8 cellular contexts compared by ENCODE assay signal in the genomic region with DNA sequence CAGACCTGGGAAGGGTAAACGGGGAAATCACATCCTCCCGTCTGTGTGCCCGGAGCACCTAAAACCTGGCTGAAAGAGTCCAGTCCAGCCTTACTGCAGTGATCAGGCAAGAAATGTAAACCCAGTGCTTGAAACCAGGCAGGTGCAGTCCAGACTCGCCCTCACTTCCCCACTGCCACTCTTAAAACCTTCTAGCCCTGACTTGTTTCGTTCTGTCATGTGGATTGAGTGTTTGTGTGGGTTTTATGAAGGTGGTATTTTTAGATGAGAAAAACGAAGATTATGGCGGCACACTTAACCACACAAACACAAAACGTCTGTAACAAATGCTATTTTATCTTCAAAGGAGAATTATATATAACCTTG. TPM values are rescaled to one million over a fixed set of nuclear protein-coding genes. Genes with fewer than 3 reads are reported as not detected.
DNase-seq lines count a peak whose midpoint lies in the region; ATAC-seq lines count a peak whose summit lies in the region.

No MANE protein-coding gene starts in this region.

- H3K9me3 Mint-ChIP-seq in activated naive CD4-positive, alpha-beta T cell treated with anti-CD3 and anti-CD28 coated beads, Interleukin-2, amount 50 U/mL, for 72 hours: no peaks in the 10 kb centered on the region
- no peaks in the 10 kb centered on the region for H3K9me3 Mint-ChIP-seq in stimulated activated naive B cell treated with anti-CD40 and anti-IgM and Interleukin-4, amounts not matched to agents 10 μg/mL and 1 μg/mL and 100 μg/mL, for 72 hours

- peaks cover 10 to 23% of the 10 kb centered on the region in 2 donors for H3K36me3 Mint-ChIP-seq in activated naive CD4-positive, alpha-beta T cell treated with anti-CD3 and anti-CD28 coated beads, Interleukin-2, amount 50 U/mL, for 72 hours
- peaks cover 0 to 3% of the 10 kb centered on the region in 2 donors for H3K36me3 Mint-ChIP-seq in stimulated activated naive B cell treated with anti-CD40 and anti-IgM and Interleukin-4, amounts not matched to agents 10 μg/mL and 1 μg/mL and 100 μg/mL, for 72 hours

- DNase-seq in Ammon's horn (ENCODE audit: low spot score) (peak; percentile 16), NCI-H2107 (lab: John Stamatoyannopoulos, UW) (peak; percentile 25)
- no peak for DNase-seq in activated naive CD4-positive, alpha-beta T cell treated with anti-CD3 and anti-CD28 coated beads, Interleukin-2, amount 50 U/mL, for 72 hours (ENCODE audit: low spot score in 2 of 2)
- DNase-seq in stimulated activated naive B cell treated with anti-CD40 and anti-IgM and Interleukin-4, amounts not matched to agents 10 μg/mL and 1 μg/mL and 100 μg/mL, for 72 hours: peak; percentile 32

- peak overlapping the region; percentile 59; the same call in 1 of the 2 replicates for H3K4me3 ChIP-seq in iPS-18c (ENCODE audit: insufficient read depth, low read depth, low read length)

- H3K9me3 ChIP-seq in iPS-18c (ENCODE audit: control insufficient read depth, insufficient read depth, low read length): peaks cover 2% of the 10 kb centered on the region

- H3K27me3 Mint-ChIP-seq in stimulated activated naive B cell treated with anti-CD40 and anti-IgM and Interleukin-4, amounts not matched to agents 10 μg/mL and 1 μg/mL and 100 μg/mL, for 72 hours: no peaks in the 10 kb centered on the region

- peak overlapping the region; percentile 76 to 99 for H3K4me3 Mint-ChIP-seq in stimulated activated naive B cell treated with anti-CD40 and anti-IgM and Interleukin-4, amounts not matched to agents 10 μg/mL and 1 μg/mL and 100 μg/mL, for 72 hours

- peak overlapping the region; percentile 87 to 96 for H3K27ac Mint-ChIP-seq in activated naive CD4-positive, alpha-beta T cell treated with anti-CD3 and anti-CD28 coated beads, Interleukin-2, amount 50 U/mL, for 72 hours
- H3K27ac Mint-ChIP-seq in stimulated activated naive B cell treated with anti-CD40 and anti-IgM and Interleukin-4, amounts not matched to agents 10 μg/mL and 1 μg/mL and 100 μg/mL, for 72 hours: peak overlapping the region; percentile 99

- peaks cover 12 to 28% of the 10 kb centered on the region in 2 donors for H3K4me1 Mint-ChIP-seq in stimulated activated naive B cell treated with anti-CD40 and anti-IgM and Interleukin-4, amounts not matched to agents 10 μg/mL and 1 μg/mL and 100 μg/mL, for 72 hours

- peak; percentile 38 for ATAC-seq in GM18498 (IDR thresholded peaks at IDR 0.05; ENCODE audit: unreplicated experiment)
- ATAC-seq in HG02852 (IDR thresholded peaks at IDR 0.05; ENCODE audit: unreplicated experiment): peak; percentile 28
- ATAC-seq in activated naive CD4-positive, alpha-beta T cell treated with anti-CD3 and anti-CD28 coated beads, Interleukin-2, amount 50 U/mL, for 72 hours: no peak
- peak; percentile 33 to 35 for ATAC-seq in stimulated activated naive B cell treated with anti-CD40 and anti-IgM and Interleukin-4, amounts not matched to agents 10 μg/mL and 1 μg/mL and 100 μg/mL, for 72 hours (replicated peaks)
- ATAC-seq in HG03108 (IDR thresholded peaks at IDR 0.05; ENCODE audit: unreplicated experiment): no peak

RNA-seq across cellular contexts. Expression of a gene that starts 0.8 kb away (rescaled TPM):
- total RNA-seq in activated naive CD4-positive, alpha-beta T cell treated with anti-CD3 and anti-CD28 coated beads, Interleukin-2, amount 50 U/mL, for 72 hours: 100 to 1,000 TPM in 1 of 2 donors, 10 to 100 TPM in 1; 52.2 to 123 TPM

RNA-seq across cellular contexts. Expression of a gene that starts 4.0 kb away (rescaled TPM):
- total RNA-seq in activated naive CD4-positive, alpha-beta T cell treated with anti-CD3 and anti-CD28 coated beads, Interleukin-2, amount 50 U/mL, for 72 hours: 10 to 100 TPM; 31.1 to 38.6 TPM

RNA-seq across cellular contexts. Expression of a gene that starts 48.5 kb away (rescaled TPM):
- under 1 TPM; 0.09 to 0.19 TPM for total RNA-seq in activated naive CD4-positive, alpha-beta T cell treated with anti-CD3 and anti-CD28 coated beads, Interleukin-2, amount 50 U/mL, for 72 hours

Comparison
In these comparisons a context has a peak if more than half of its experiments do, and no peak if none do; other contexts are left out.
1. DNase-seq: peak in Ammon's horn (single experiment), NCI-H2107 (single experiment) and stimulated activated naive B cell treated with anti-CD40 and anti-IgM and Interleukin-4, amounts not matched to agents 10 μg/mL and 1 μg/mL and 100 μg/mL, for 72 hours (single experiment); none in activated naive CD4-positive, alpha-beta T cell treated with anti-CD3 and anti-CD28 coated beads, Interleukin-2, amount 50 U/mL, for 72 hours (0 of 2).
2. ATAC-seq: peak in GM18498 (single experiment), HG02852 (single experiment) and stimulated activated naive B cell treated with anti-CD40 and anti-IgM and Interleukin-4, amounts not matched to agents 10 μg/mL and 1 μg/mL and 100 μg/mL, for 72 hours (2 of 2); none in activated naive CD4-positive, alpha-beta T cell treated with anti-CD3 and anti-CD28 coated beads, Interleukin-2, amount 50 U/mL, for 72 hours (0 of 2) and HG03108 (single experiment).